In the genomic region with DNA sequence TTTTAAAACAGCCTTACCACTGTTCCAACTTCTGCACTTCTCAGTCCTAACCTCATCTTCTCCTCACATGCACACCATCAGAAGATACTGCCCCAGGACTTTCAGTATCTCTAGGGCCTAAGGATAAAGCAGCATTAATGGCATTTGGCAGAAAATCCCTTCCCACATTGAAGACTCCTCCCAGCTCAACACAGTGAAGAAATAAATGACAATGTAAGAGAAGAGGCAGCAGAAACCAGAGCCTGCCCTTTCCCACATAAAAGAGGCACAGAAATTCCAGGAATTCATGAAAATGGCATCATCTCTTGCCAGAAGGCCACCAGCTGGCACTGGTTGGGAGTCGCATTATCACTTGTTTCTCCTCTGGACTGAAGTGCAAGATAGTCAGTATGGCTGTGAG, we compare ENCODE assay signal across 26 cellular contexts. TPM values are rescaled to one million over a fixed set of nuclear protein-coding genes. Genes with fewer than 3 reads are reported as not detected.
DNase-seq lines count a peak whose midpoint lies in the region; ATAC-seq, FAIRE-seq and TF ChIP-seq lines count a peak whose summit lies in the region.
"Had no signal": no experiment of that assay in that cellular context is flagged by ENCODE, and none has a peak within 500 bp of the region (broad histone marks: within the 10 kb centered on the region; RNA-seq: fewer than 3 reads in every experiment).

No MANE protein-coding gene starts in this region.

- POLR2A ChIA-PET in HepG2 (lab: Yijun Ruan, JAX): no interaction called here

- H3K36me3 ChIP-seq in HepG2 (replicated peaks in 1 of 2; ENCODE audit: control insufficient read depth in 1 of 2, insufficient read depth in 2 of 2, low read length in 2 of 2): peaks cover 0 to 4% of the 10 kb centered on the region in 2 experiments; a peak in 3 of 5 replicates

- CTCF ChIA-PET in HepG2 (lab: Yijun Ruan, JAX; ENCODE audit: low intra/inter-chr PET ratio, low total read pairs): no interaction called here

- no peak for TF ChIP-seq POLR2A in HepG2 (IDR thresholded peaks at IDR 0.05; ENCODE audit: insufficient read depth in 1 of 2, low read depth in 2 of 2, low read length in 2 of 2)

- DNase-seq in stimulated activated naive CD8-positive, alpha-beta T cell treated with anti-CD3 and anti-CD28 coated beads, Interleukin-15, Interleukin-2, amounts not matched to agents 100 U/mL and 50 U/mL, for 24 hours: no peak
- DNase-seq in SW480 (ENCODE audit: low spot score) (peak; percentile 24), HepG2 (ENCODE audit: low spot score) (no peak), type B pancreatic cell (ENCODE audit: extremely low spot score, unreplicated experiment) (no peak), foreskin keratinocyte (no peak)
- no peak for DNase-seq in activated T-cell treated with anti-CD3 and anti-CD28 coated beads, Interleukin-2, amount 50 U/mL, for 4 hours
- DNase-seq: ACHN; activated CD4-positive, alpha-beta T cell treated with anti-CD3 and anti-CD28 coated beads for 36 hours; activated naive CD8-positive, alpha-beta T cell treated with anti-CD3 and anti-CD28 coated beads, Interleukin-2, amount 10 ng/mL, durations not matched to agents 7 days and 5 days; IMR-90; MG63; NCI-H1417 treated with DMSO at 0.1 percent for 48 hours; NCI-H2107; NCI-H510A; nephron progenitor cell; stimulated activated CD8-positive, alpha-beta memory T cell treated with anti-CD3 and anti-CD28 coated beads, Interleukin-4, amount 100 ng/mL, for 48 hours had no signal

- intact Hi-C loops in HepG2 (cut with micrococcal nuclease; ENCODE audit: unreplicated experiment): loop anchor here (10.0 kb wide), 2 partner anchors 73 to 187 kb away; partner anchors contain the start of genes SND1 and ZNF800

- TF ChIP-seq CTCF in HepG2 (CRISPR knock-in tag; IDR thresholded peaks at IDR 0.05) (no peak), type B pancreatic cell (conservative IDR thresholded peaks at IDR 0.05) (no peak), foreskin keratinocyte (conservative IDR thresholded peaks at IDR 0.05) (no peak)

- H3K36me3 Mint-ChIP-seq in stimulated activated naive CD8-positive, alpha-beta T cell treated with anti-CD3 and anti-CD28 coated beads, Interleukin-15, Interleukin-2, amounts not matched to agents 100 ng/mL and 50 ng/mL, for 24 hours (ENCODE audit: low read depth): peaks cover 46% of the 10 kb centered on the region
- peaks cover 17% of the 10 kb centered on the region for H3K36me3 Mint-ChIP-seq in type B pancreatic cell
- H3K36me3 Mint-ChIP-seq in activated T-cell treated with anti-CD3 and anti-CD28 coated beads, Interleukin-2, amount 50 U/mL, for 4 hours (ENCODE audit: insufficient read depth): peaks cover 38% of the 10 kb centered on the region

- H3K9me3 Mint-ChIP-seq in stimulated activated naive CD8-positive, alpha-beta T cell treated with anti-CD3 and anti-CD28 coated beads, Interleukin-15, Interleukin-2, amounts not matched to agents 100 ng/mL and 50 ng/mL, for 24 hours: no peaks in the 10 kb centered on the region
- H3K9me3 Mint-ChIP-seq in type B pancreatic cell: no peaks in the 10 kb centered on the region
- H3K9me3 Mint-ChIP-seq in activated T-cell treated with anti-CD3 and anti-CD28 coated beads, Interleukin-2, amount 50 U/mL, for 4 hours: no peaks in the 10 kb centered on the region
- H3K9me3 Mint-ChIP-seq: activated naive CD8-positive, alpha-beta T cell treated with anti-CD3 and anti-CD28 coated beads, Interleukin-2, amount 10 ng/mL, durations not matched to agents 7 days and 5 days; T-helper 1 cell treated with Interleukin-12 subunit alpha and Interleukin-12 subunit beta and Interleukin-4 antibody, amounts not matched to agents 30 μg/mL and 1 μg/mL, for 36 hours had no signal

- TF ChIP-seq EP300 in HepG2 (IDR thresholded peaks at IDR 0.05; ENCODE audit: low read depth in 2 of 2, low read length in 2 of 2) (no peak), HepG2 (CRISPR knock-in tag; IDR thresholded peaks at IDR 0.05; ENCODE audit: borderline replicate concordance) (no peak)

- BruUV-seq in HepG2 (replicated peaks; lab: Mats Ljungman, UMichigan): no TSS peak

- H3K4me1 Mint-ChIP-seq in stimulated activated naive CD8-positive, alpha-beta T cell treated with anti-CD3 and anti-CD28 coated beads, Interleukin-15, Interleukin-2, amounts not matched to agents 100 ng/mL and 50 ng/mL, for 24 hours (ENCODE audit: low read depth): peaks cover 56% of the 10 kb centered on the region
- H3K4me1 Mint-ChIP-seq in type B pancreatic cell (ENCODE audit: unreplicated experiment): peaks cover 27% of the 10 kb centered on the region
- peaks cover 65% of the 10 kb centered on the region for H3K4me1 Mint-ChIP-seq in activated T-cell treated with anti-CD3 and anti-CD28 coated beads, Interleukin-2, amount 50 U/mL, for 4 hours (ENCODE audit: low read depth)

- H3K27me3 Mint-ChIP-seq in stimulated activated naive CD8-positive, alpha-beta T cell treated with anti-CD3 and anti-CD28 coated beads, Interleukin-15, Interleukin-2, amounts not matched to agents 100 ng/mL and 50 ng/mL, for 24 hours: no peaks in the 10 kb centered on the region
- no peaks in the 10 kb centered on the region for H3K27me3 Mint-ChIP-seq in type B pancreatic cell
- H3K27me3 Mint-ChIP-seq in activated T-cell treated with anti-CD3 and anti-CD28 coated beads, Interleukin-2, amount 50 U/mL, for 4 hours (ENCODE audit: low read depth): no peaks in the 10 kb centered on the region
- H3K27me3 Mint-ChIP-seq: activated CD4-positive, alpha-beta T cell treated with anti-CD3 and anti-CD28 coated beads for 36 hours had no signal

- no peak overlapping the region for H3K9ac ChIP-seq in HepG2 (ENCODE audit: insufficient read depth, low read depth, low read length)

- H3K4me3 ChIP-seq in HepG2 (replicated peaks in 1 of 3; ENCODE audit: insufficient read depth in 1 of 3, low read depth in 2 of 3, low read length in 3 of 3): peak overlapping the region in 1 of 3 experiments; percentile 21; a peak in 2 of 6 replicates
- H3K4me3 ChIP-seq: heart right ventricle, MG63 had no signal

- H3K27ac Mint-ChIP-seq in stimulated activated naive CD8-positive, alpha-beta T cell treated with anti-CD3 and anti-CD28 coated beads, Interleukin-15, Interleukin-2, amounts not matched to agents 100 ng/mL and 50 ng/mL, for 24 hours: peak overlapping the region; percentile 48
- H3K27ac Mint-ChIP-seq in type B pancreatic cell: no peak overlapping the region
- H3K27ac Mint-ChIP-seq: activated CD4-positive, alpha-beta T cell treated with anti-CD3 and anti-CD28 coated beads for 36 hours; activated naive CD8-positive, alpha-beta T cell treated with anti-CD3 and anti-CD28 coated beads, Interleukin-2, amount 10 ng/mL, durations not matched to agents 7 days and 5 days; nephron progenitor cell; T-helper 1 cell treated with Interleukin-12 subunit alpha and Interleukin-12 subunit beta and Interleukin-4 antibody, amounts not matched to agents 30 μg/mL and 1 μg/mL, for 36 hours had no signal

- H3K4me1 ChIP-seq in HepG2 (ENCODE audit: insufficient read depth, low read length) (peaks cover 54% of the 10 kb centered on the region), foreskin keratinocyte (no peaks in the 10 kb centered on the region)

- in situ Hi-C loops in HepG2 (cut with HindIII; ENCODE audit: extremely low pct_ligation_motif_present, low pct_unique_long_range_greater_than_20kb): no loop called here

- no peaks in the 10 kb centered on the region for H3K9me3 ChIP-seq in HepG2 (ENCODE audit: low read length)
- H3K9me3 ChIP-seq: heart right ventricle, MG63 had no signal

- H2AFZ ChIP-seq in HepG2 (ENCODE audit: low read length): no peak overlapping the region

- H3K4me3 Mint-ChIP-seq in stimulated activated naive CD8-positive, alpha-beta T cell treated with anti-CD3 and anti-CD28 coated beads, Interleukin-15, Interleukin-2, amounts not matched to agents 100 ng/mL and 50 ng/mL, for 24 hours: peak overlapping the region; percentile 21
- H3K4me3 Mint-ChIP-seq in type B pancreatic cell: peak overlapping the region; percentile 2
- H3K4me3 Mint-ChIP-seq in activated T-cell treated with anti-CD3 and anti-CD28 coated beads, Interleukin-2, amount 50 U/mL, for 4 hours: no peak overlapping the region
- H3K4me3 Mint-ChIP-seq: activated CD4-positive, alpha-beta T cell treated with anti-CD3 and anti-CD28 coated beads for 36 hours; activated naive CD8-positive, alpha-beta T cell treated with anti-CD3 and anti-CD28 coated beads, Interleukin-2, amount 10 ng/mL, durations not matched to agents 7 days and 5 days; nephron progenitor cell; T-helper 1 cell treated with Interleukin-12 subunit alpha and Interleukin-12 subunit beta and Interleukin-4 antibody, amounts not matched to agents 30 μg/mL and 1 μg/mL, for 36 hours had no signal

- H3K4me2 ChIP-seq in HepG2 (ENCODE audit: low read depth, low read length): peak overlapping the region; percentile 59; the same call in 1 of the 2 replicates

- H3K27me3 ChIP-seq in HepG2 (ENCODE audit: control insufficient read depth in 1 of 2, insufficient read depth in 2 of 2, low read length in 2 of 2): no peaks in the 10 kb centered on the region; a peak in 1 of 5 replicates
- H3K27me3 ChIP-seq in foreskin keratinocyte: peaks cover 2% of the 10 kb centered on the region
- H3K27me3 ChIP-seq: brain microvascular endothelial cell, heart right ventricle, MG63 had no signal

- H3K27ac ChIP-seq in HepG2 (ENCODE audit: extremely low read length, insufficient read depth, low read length): peak overlapping the region; percentile 53
- H3K27ac ChIP-seq in foreskin keratinocyte: no peak overlapping the region
- H3K27ac ChIP-seq: brain microvascular endothelial cell had no signal

- no peak for FAIRE-seq in HepG2 (lab: Jason Lieb, UNC)
- FAIRE-seq: colon had no signal

- no peak for ATAC-seq in stimulated activated naive CD8-positive, alpha-beta T cell treated with anti-CD3 and anti-CD28 coated beads, Interleukin-15, Interleukin-2, amounts not matched to agents 100 U/mL and 50 U/mL, for 24 hours
- ATAC-seq in HepG2 (no peak), HG03175 (IDR thresholded peaks at IDR 0.05; ENCODE audit: unreplicated experiment) (no peak), foreskin keratinocyte (no peak)
- no peak for ATAC-seq in activated T-cell treated with anti-CD3 and anti-CD28 coated beads, Interleukin-2, amount 50 U/mL, for 4 hours
- ATAC-seq: activated CD4-positive, alpha-beta T cell treated with anti-CD3 and anti-CD28 coated beads for 36 hours; sciatic nerve had no signal

- WGBS in HepG2 (ENCODE audit: low lambda C conversion rate): 100% methylated on average over 1 of the region's 1 CpG

- no peak for TF ChIP-seq RAD21 in HepG2 (CRISPR knock-in tag; IDR thresholded peaks at IDR 0.05)

- H3K79me2 ChIP-seq in HepG2 (ENCODE audit: insufficient read depth, low read length): peaks cover 13% of the 10 kb centered on the region

- H4K20me1 ChIP-seq in HepG2 (ENCODE audit: insufficient read depth, low read length): no peaks in the 10 kb centered on the region; the same call in 1 of the 2 replicates

RNA-seq across cellular contexts. Expression of gene GCC1, which starts 3.7 kb away (rescaled TPM):
- total RNA-seq in HepG2 (2016; rRNA removed; fragmentation: Illumina TruSeq; extraction: Trizol): 15.3 and 17.4 TPM in 2 replicates
- 1.1 and 1.3 TPM in 2 replicates for total RNA-seq in HepG2 (2016; cell fraction: cytosol; rRNA removed; fragmentation: Illumina TruSeq; extraction: Trizol; ENCODE audit: low read depth)
- total RNA-seq in HepG2 (2016; cell fraction: insoluble cytoplasmic fraction; rRNA removed; fragmentation: Illumina TruSeq; extraction: Trizol): 15.1 and 16.2 TPM in 2 replicates
- total RNA-seq in HepG2 (2016; cell fraction: membrane; rRNA removed; fragmentation: Illumina TruSeq; extraction: Trizol): 5.5 and 6.0 TPM in 2 replicates
- 11.1 and 12.7 TPM in 2 replicates for total RNA-seq in HepG2 (2016; cell fraction: nucleus; rRNA removed; fragmentation: Illumina TruSeq; extraction: Trizol)
- 2.5 and 3.7 TPM in 2 replicates for polyA plus RNA-seq in HepG2 (2011; rRNA removed)
- 2.9 and 3.6 TPM in 2 replicates for polyA plus RNA-seq in HepG2 (2011; cell fraction: cytosol; rRNA removed)
- polyA plus RNA-seq in HepG2 (2011; cell fraction: nucleus; rRNA removed): 3.9 and 4.0 TPM in 2 replicates
- polyA plus RNA-seq in HepG2 (2012): 6.1 and 8.3 TPM in 2 replicates
- polyA plus RNA-seq in HepG2 (2016; cell fraction: cytosol; fragmentation: Illumina TruSeq; extraction: Trizol; ENCODE audit: low read depth): 0.40 and 0.53 TPM in 2 replicates
- polyA plus RNA-seq in HepG2 (2016; cell fraction: insoluble cytoplasmic fraction; fragmentation: Illumina TruSeq; extraction: Trizol; ENCODE audit: low read depth): 9.9 TPM in 2 replicates
- polyA plus RNA-seq in HepG2 (2016; cell fraction: membrane; fragmentation: Illumina TruSeq; extraction: Trizol; ENCODE audit: low read depth): 2.0 TPM in 2 replicates
- 7.0 and 7.4 TPM in 2 replicates for polyA plus RNA-seq in HepG2 (2016; cell fraction: nucleus; fragmentation: Illumina TruSeq; extraction: Trizol; ENCODE audit: insufficient read depth, low read depth)
- 9.4 and 12.7 TPM in 2 replicates for polyA minus RNA-seq in HepG2 (2011; rRNA and poly(A)+ RNA removed; ENCODE audit: low replicate concordance)
- 4.7 and 7.7 TPM in 2 replicates for polyA minus RNA-seq in HepG2 (2011; cell fraction: cytosol; rRNA and poly(A)+ RNA removed)
- 12.1 and 12.8 TPM in 2 replicates for polyA minus RNA-seq in HepG2 (2011; cell fraction: nucleus; rRNA and poly(A)+ RNA removed)
- total RNA-seq in type B pancreatic cell (ENCODE audit: low replicate concordance): 15.6 and 21.4 TPM in 2 replicates
- 10 to 100 TPM; 16.2 to 19.1 (median 18.5) TPM for total RNA-seq in activated T-cell treated with anti-CD3 and anti-CD28 coated beads, Interleukin-2, amount 50 U/mL, for 4 hours
- total RNA-seq in foreskin keratinocyte: 19.6 and 21.8 TPM in 2 replicates
- 8.1 and 8.5 TPM in 2 replicates for polyA plus RNA-seq in foreskin keratinocyte

RNA-seq across cellular contexts. Expression of gene ARF5, which starts 6.5 kb away (rescaled TPM):
- total RNA-seq in HepG2 (2016; rRNA removed; fragmentation: Illumina TruSeq; extraction: Trizol) (91.4 and 109 TPM in 2 replicates), type B pancreatic cell (ENCODE audit: low replicate concordance) (189 and 190 TPM in 2 replicates), foreskin keratinocyte (159 and 166 TPM in 2 replicates)
- 58.0 and 67.8 TPM in 2 replicates for total RNA-seq in HepG2 (2016; cell fraction: cytosol; rRNA removed; fragmentation: Illumina TruSeq; extraction: Trizol; ENCODE audit: low read depth)
- 93.2 and 123 TPM in 2 replicates for total RNA-seq in HepG2 (2016; cell fraction: insoluble cytoplasmic fraction; rRNA removed; fragmentation: Illumina TruSeq; extraction: Trizol)
- total RNA-seq in HepG2 (2016; cell fraction: membrane; rRNA removed; fragmentation: Illumina TruSeq; extraction: Trizol): 81.4 and 93.0 TPM in 2 replicates
- 56.8 and 68.2 TPM in 2 replicates for total RNA-seq in HepG2 (2016; cell fraction: nucleus; rRNA removed; fragmentation: Illumina TruSeq; extraction: Trizol)
- polyA plus RNA-seq in HepG2 (2011; rRNA removed) (135 and 140 TPM in 2 replicates), foreskin keratinocyte (318 and 322 TPM in 2 replicates)
- polyA plus RNA-seq in HepG2 (2011; cell fraction: cytosol; rRNA removed): 137 and 195 TPM in 2 replicates
- polyA plus RNA-seq in HepG2 (2011; cell fraction: nucleus; rRNA removed): 91.2 and 100 TPM in 2 replicates
- polyA plus RNA-seq in HepG2 (2012): 62.4 and 85.6 TPM in 2 replicates
- 87.4 and 101 TPM in 2 replicates for polyA plus RNA-seq in HepG2 (2016; cell fraction: cytosol; fragmentation: Illumina TruSeq; extraction: Trizol; ENCODE audit: low read depth)
- 119 and 134 TPM in 2 replicates for polyA plus RNA-seq in HepG2 (2016; cell fraction: insoluble cytoplasmic fraction; fragmentation: Illumina TruSeq; extraction: Trizol; ENCODE audit: low read depth)
- polyA plus RNA-seq in HepG2 (2016; cell fraction: membrane; fragmentation: Illumina TruSeq; extraction: Trizol; ENCODE audit: low read depth): 90.2 and 107 TPM in 2 replicates
- 144 and 151 TPM in 2 replicates for polyA plus RNA-seq in HepG2 (2016; cell fraction: nucleus; fragmentation: Illumina TruSeq; extraction: Trizol; ENCODE audit: insufficient read depth, low read depth)
- polyA minus RNA-seq in HepG2 (2011; rRNA and poly(A)+ RNA removed; ENCODE audit: low replicate concordance): 60.5 and 88.3 TPM in 2 replicates
- polyA minus RNA-seq in HepG2 (2011; cell fraction: cytosol; rRNA and poly(A)+ RNA removed): 29.7 and 35.1 TPM in 2 replicates
- 20.3 and 21.4 TPM in 2 replicates for polyA minus RNA-seq in HepG2 (2011; cell fraction: nucleus; rRNA and poly(A)+ RNA removed)
- total RNA-seq in activated T-cell treated with anti-CD3 and anti-CD28 coated beads, Interleukin-2, amount 50 U/mL, for 4 hours: 100 to 1,000 TPM in 2 of 3 donors, 10 to 100 TPM in 1; 94.0 to 116 (median 104) TPM

RNA-seq across cellular contexts. Expression of gene FSCN3, which starts 11.8 kb away (rescaled TPM):
- total RNA-seq in HepG2 (2016; rRNA removed; fragmentation: Illumina TruSeq; extraction: Trizol) (0.24 TPM in 1 of 2 replicates, not detected in the other), type B pancreatic cell (ENCODE audit: low replicate concordance) (1.4 and 1.6 TPM in 2 replicates), foreskin keratinocyte (0.32 and 0.75 TPM in 2 replicates)
- 3.3 and 3.5 TPM in 2 replicates for total RNA-seq in HepG2 (2016; cell fraction: cytosol; rRNA removed; fragmentation: Illumina TruSeq; extraction: Trizol; ENCODE audit: low read depth)
- 0.37 TPM in 1 of 2 replicates, not detected in the other for total RNA-seq in HepG2 (2016; cell fraction: insoluble cytoplasmic fraction; rRNA removed; fragmentation: Illumina TruSeq; extraction: Trizol)
- total RNA-seq in HepG2 (2016; cell fraction: membrane; rRNA removed; fragmentation: Illumina TruSeq; extraction: Trizol): not detected in 2 replicates
- 0.97 and 1.4 TPM in 2 replicates for total RNA-seq in HepG2 (2016; cell fraction: nucleus; rRNA removed; fragmentation: Illumina TruSeq; extraction: Trizol)
- polyA plus RNA-seq in HepG2 (2011; rRNA removed) (0.17 and 0.24 TPM in 2 replicates), foreskin keratinocyte (0.20 and 0.35 TPM in 2 replicates)
- polyA plus RNA-seq in HepG2 (2011; cell fraction: cytosol; rRNA removed): 0.28 and 0.44 TPM in 2 replicates
- polyA plus RNA-seq in HepG2 (2011; cell fraction: nucleus; rRNA removed): 0.29 and 0.54 TPM in 2 replicates
- not detected in 2 replicates for polyA plus RNA-seq in HepG2 (2012)
- polyA plus RNA-seq in HepG2 (2016; cell fraction: cytosol; fragmentation: Illumina TruSeq; extraction: Trizol; ENCODE audit: low read depth): not detected in 2 replicates
- not detected in 2 replicates for polyA plus RNA-seq in HepG2 (2016; cell fraction: insoluble cytoplasmic fraction; fragmentation: Illumina TruSeq; extraction: Trizol; ENCODE audit: low read depth)
- not detected in 2 replicates for polyA plus RNA-seq in HepG2 (2016; cell fraction: membrane; fragmentation: Illumina TruSeq; extraction: Trizol; ENCODE audit: low read depth)
- not detected in 2 replicates for polyA plus RNA-seq in HepG2 (2016; cell fraction: nucleus; fragmentation: Illumina TruSeq; extraction: Trizol; ENCODE audit: insufficient read depth, low read depth)
- 1.0 and 1.8 TPM in 2 replicates for polyA minus RNA-seq in HepG2 (2011; rRNA and poly(A)+ RNA removed; ENCODE audit: low replicate concordance)
- not detected in 2 replicates for polyA minus RNA-seq in HepG2 (2011; cell fraction: cytosol; rRNA and poly(A)+ RNA removed)
- 1.9 and 2.7 TPM in 2 replicates for polyA minus RNA-seq in HepG2 (2011; cell fraction: nucleus; rRNA and poly(A)+ RNA removed)
- total RNA-seq in activated T-cell treated with anti-CD3 and anti-CD28 coated beads, Interleukin-2, amount 50 U/mL, for 4 hours: 1 to 10 TPM; 1.2 to 2.2 (median 1.7) TPM

RNA-seq across cellular contexts. Expression of gene PAX4, which starts 36.2 kb away (rescaled TPM):
- total RNA-seq in HepG2 (2016; rRNA removed; fragmentation: Illumina TruSeq; extraction: Trizol) (not detected in 2 replicates), type B pancreatic cell (ENCODE audit: low replicate concordance) (3.4 and 14.9 TPM in 2 replicates), foreskin keratinocyte (not detected in 2 replicates)
- total RNA-seq in HepG2 (2016; cell fraction: cytosol; rRNA removed; fragmentation: Illumina TruSeq; extraction: Trizol; ENCODE audit: low read depth): not detected in 2 replicates
- total RNA-seq in HepG2 (2016; cell fraction: insoluble cytoplasmic fraction; rRNA removed; fragmentation: Illumina TruSeq; extraction: Trizol): not detected in 2 replicates
- not detected in 2 replicates for total RNA-seq in HepG2 (2016; cell fraction: membrane; rRNA removed; fragmentation: Illumina TruSeq; extraction: Trizol)
- not detected in 2 replicates for total RNA-seq in HepG2 (2016; cell fraction: nucleus; rRNA removed; fragmentation: Illumina TruSeq; extraction: Trizol)
- polyA plus RNA-seq in HepG2 (2011; rRNA removed) (not detected in 2 replicates), foreskin keratinocyte (not detected in 2 replicates)
- not detected in 2 replicates for polyA plus RNA-seq in HepG2 (2011; cell fraction: cytosol; rRNA removed)
- not detected in 2 replicates for polyA plus RNA-seq in HepG2 (2011; cell fraction: nucleus; rRNA removed)
- not detected in 2 replicates for polyA plus RNA-seq in HepG2 (2012)
- polyA plus RNA-seq in HepG2 (2016; cell fraction: cytosol; fragmentation: Illumina TruSeq; extraction: Trizol; ENCODE audit: low read depth): not detected in 2 replicates
- polyA plus RNA-seq in HepG2 (2016; cell fraction: insoluble cytoplasmic fraction; fragmentation: Illumina TruSeq; extraction: Trizol; ENCODE audit: low read depth): not detected in 2 replicates
- polyA plus RNA-seq in HepG2 (2016; cell fraction: membrane; fragmentation: Illumina TruSeq; extraction: Trizol; ENCODE audit: low read depth): not detected in 2 replicates
- polyA plus RNA-seq in HepG2 (2016; cell fraction: nucleus; fragmentation: Illumina TruSeq; extraction: Trizol; ENCODE audit: insufficient read depth, low read depth): not detected in 2 replicates
- polyA minus RNA-seq in HepG2 (2011; rRNA and poly(A)+ RNA removed; ENCODE audit: low replicate concordance): not detected in 2 replicates
- not detected in 2 replicates for polyA minus RNA-seq in HepG2 (2011; cell fraction: cytosol; rRNA and poly(A)+ RNA removed)
- polyA minus RNA-seq in HepG2 (2011; cell fraction: nucleus; rRNA and poly(A)+ RNA removed): not detected in 2 replicates
- not detected for total RNA-seq in activated T-cell treated with anti-CD3 and anti-CD28 coated beads, Interleukin-2, amount 50 U/mL, for 4 hours
- total RNA-seq: activated CD4-positive, alpha-beta T cell treated with anti-CD3 and anti-CD28 coated beads for 36 hours; activated naive CD8-positive, alpha-beta T cell treated with anti-CD3 and anti-CD28 coated beads, Interleukin-2, amount 10 ng/mL, durations not matched to agents 7 days and 5 days; H4; heart right ventricle; IMR-90; mesenteric fat pad; sciatic nerve; urinary bladder had no signal
- polyA plus RNA-seq: heart right ventricle, IMR-90, urinary bladder had no signal
